13 cellular contexts compared by ENCODE assay signal in genomic region chr14:24634158-24634557, GRCh38. TPM values are rescaled to one million over a fixed set of nuclear protein-coding genes. Genes with fewer than 3 reads are reported as not detected.
DNase-seq lines count a peak whose midpoint lies in the region; ATAC-seq, FAIRE-seq and TF ChIP-seq lines count a peak whose summit lies in the region.
"Had no signal": no experiment of that assay in that cellular context is flagged by ENCODE, and none has a peak within 500 bp of the region (broad histone marks: within the 10 kb centered on the region; RNA-seq: fewer than 3 reads in every experiment).

Gene GZMB, minus strand, starts transcription at chr14:24634190. Its CDS starts 30 bp downstream, at chr14:24634160.

- POLR2A ChIA-PET in HepG2 (lab: Yijun Ruan, JAX) = no interaction called here

- H3K79me2 ChIP-seq in HepG2 (ENCODE audit: insufficient read depth, low read length) = no peaks in the 10 kb centered on the region

- CTCF ChIA-PET in HepG2 (lab: Yijun Ruan, JAX; ENCODE audit: low intra/inter-chr PET ratio, low total read pairs) = no interaction called here

- no peak for FAIRE-seq in HepG2 (lab: Jason Lieb, UNC)

- no peak for TF ChIP-seq RAD21 in HepG2 (CRISPR knock-in tag; IDR thresholded peaks at IDR 0.05)

- H3K27me3 ChIP-seq in HepG2 (ENCODE audit: control insufficient read depth in 1 of 2, insufficient read depth in 2 of 2, low read length in 2 of 2) = no peaks in the 10 kb centered on the region
- H3K27me3 ChIP-seq in tibial nerve = no peaks in the 10 kb centered on the region

- BruUV-seq in HepG2 (replicated peaks; lab: Mats Ljungman, UMichigan) = no TSS peak

- no peak for TF ChIP-seq CTCF in NB4 (IDR thresholded peaks at IDR 0.05; ENCODE audit: low read depth, low read length)
- TF ChIP-seq CTCF in HepG2 (CRISPR knock-in tag; IDR thresholded peaks at IDR 0.05) = no peak
- TF ChIP-seq CTCF in tibial nerve (IDR thresholded peaks at IDR 0.05) = no peak

- intact Hi-C loops in HepG2 (cut with micrococcal nuclease; ENCODE audit: unreplicated experiment) = loop anchor here (1.0 kb wide), 1 partner anchor 45 kb away; no protein-coding TSS in a partner anchor

- H3K4me3 ChIP-seq in NB4 (ENCODE audit: low read depth, low read length) (no peak within 1 kb of the TSS), HepG2 (replicated peaks in 1 of 3; ENCODE audit: insufficient read depth in 1 of 3, low read depth in 2 of 3, low read length in 3 of 3) (no peak within 1 kb of the TSS), tibial nerve (no peak within 1 kb of the TSS)

- in situ Hi-C loops in HepG2 (cut with HindIII; ENCODE audit: extremely low pct_ligation_motif_present, low pct_unique_long_range_greater_than_20kb) = no loop called here
- in situ Hi-C loops in G401 (cut with HindIII; ENCODE audit: low sequenced_read_pairs) = no loop called here

- H3K4me2 ChIP-seq in HepG2 (ENCODE audit: low read depth, low read length) = no peak within 1 kb of the TSS

- no peaks in the 10 kb centered on the region for H4K20me1 ChIP-seq in HepG2 (ENCODE audit: insufficient read depth, low read length)

- H3K4me1 ChIP-seq in HepG2 (ENCODE audit: insufficient read depth, low read length) (no peaks in the 10 kb centered on the region), tibial nerve (no peaks in the 10 kb centered on the region)

- no peak within 1 kb of the TSS for H2AFZ ChIP-seq in HepG2 (ENCODE audit: low read length)

- peak; percentile 48 for DNase-seq in NB4 (ENCODE audit: low read depth)
- DNase-seq in activated CD8-positive, alpha-beta memory T cell treated with anti-CD3 and anti-CD28 coated beads, Interleukin-2, amount 50 U/mL, for 24 hours (ENCODE audit: extremely low read depth) = peak; percentile 83
- DNase-seq in HepG2 (ENCODE audit: low spot score) = no peak
- peak; percentile 43 to 48 for DNase-seq in stimulated activated CD8-positive, alpha-beta memory T cell treated with anti-CD3 and anti-CD28 coated beads, Interleukin-4, amount 100 ng/mL, for 1 hour (ENCODE audit: low read depth in 2 of 2, low spot score in 1 of 2)
- no peak for DNase-seq in tibial nerve (ENCODE audit: low spot score in 2 of 2)
- no peak for DNase-seq in GM19238 (ENCODE audit: insufficient read length, low spot score)
- no peak for DNase-seq in G401 (ENCODE audit: low spot score)
- DNase-seq: Calu3, NCI-H2227 treated with DMSO at 0.1 percent for 48 hours had no signal

- TF ChIP-seq EP300 in HepG2 (IDR thresholded peaks at IDR 0.05; ENCODE audit: low read depth in 2 of 2, low read length in 2 of 2) (no peak), HepG2 (CRISPR knock-in tag; IDR thresholded peaks at IDR 0.05; ENCODE audit: borderline replicate concordance) (no peak), tibial nerve (IDR thresholded peaks at IDR 0.05) (no peak)

- no peaks in the 10 kb centered on the region for H3K9me3 ChIP-seq in HepG2 (ENCODE audit: low read length)
- H3K9me3 ChIP-seq in tibial nerve = peaks cover 0 to 4% (median 0%) of the 10 kb centered on the region in 4 donors

- H3K36me3 ChIP-seq in HepG2 (replicated peaks in 1 of 2; ENCODE audit: control insufficient read depth in 1 of 2, insufficient read depth in 2 of 2, low read length in 2 of 2) (no peaks in the 10 kb centered on the region), tibial nerve (no peaks in the 10 kb centered on the region)

- H3K9ac ChIP-seq in HepG2 (ENCODE audit: insufficient read depth, low read depth, low read length) = no peak within 1 kb of the TSS

- TF ChIP-seq POLR2A in NB4 (IDR thresholded peaks at IDR 0.05; ENCODE audit: extremely low read depth, insufficient read length) (no peak), HepG2 (IDR thresholded peaks at IDR 0.05; ENCODE audit: insufficient read depth in 1 of 2, low read depth in 2 of 2, low read length in 2 of 2) (no peak), tibial nerve (IDR thresholded peaks at IDR 0.05) (no peak)

- ATAC-seq in HepG2 (no peak), HG02884 (IDR thresholded peaks at IDR 0.05; ENCODE audit: unreplicated experiment) (no peak)
- ATAC-seq: SK-N-SH treated with all-trans-retinoic acid at 6 μM for 48 hours had no signal

- no peak within 1 kb of the TSS for H3K27ac ChIP-seq in HepG2 (ENCODE audit: extremely low read length, insufficient read depth, low read length)
- no peak within 1 kb of the TSS for H3K27ac ChIP-seq in tibial nerve

- 0% methylated on average over 2 of the region's 2 CpGs for WGBS in HepG2 (ENCODE audit: low lambda C conversion rate)
- WGBS in tibial nerve, 2 donors = 75 to 81% methylated on average over 2 of the region's 2 CpGs

TF ChIP-seq in HepG2, 621 proteins besides CTCF, POLR2A, EP300 and RAD21:
- TF ChIP-seq CREB1 (IDR thresholded peaks at IDR 0.05) = peak; percentile 83
- no peak for TF ChIP-seq CREB1 (CRISPR knock-in tag; IDR thresholded peaks at IDR 0.05)
- no peak for TF ChIP-seq MATR3 (CRISPR knock-in tag; IDR thresholded peaks at IDR 0.05)
- no peak for TF ChIP-seq SCMH1 (CRISPR knock-in tag; IDR thresholded peaks at IDR 0.05; ENCODE audit: borderline replicate concordance)
TF ChIP-seq in HepG2: peak in this region for 1.

RNA-seq across cellular contexts. Expression of gene GZMB, which starts in this region (rescaled TPM):
- not detected in 2 replicates for total RNA-seq in HepG2 (2016; rRNA removed; fragmentation: Illumina TruSeq; extraction: Trizol)
- total RNA-seq in HepG2 (2016; cell fraction: cytosol; rRNA removed; fragmentation: Illumina TruSeq; extraction: Trizol; ENCODE audit: low read depth) = not detected in 2 replicates
- not detected in 2 replicates for total RNA-seq in HepG2 (2016; cell fraction: insoluble cytoplasmic fraction; rRNA removed; fragmentation: Illumina TruSeq; extraction: Trizol)
- not detected in 2 replicates for total RNA-seq in HepG2 (2016; cell fraction: membrane; rRNA removed; fragmentation: Illumina TruSeq; extraction: Trizol)
- not detected in 2 replicates for total RNA-seq in HepG2 (2016; cell fraction: nucleus; rRNA removed; fragmentation: Illumina TruSeq; extraction: Trizol)
- polyA plus RNA-seq in HepG2 (2011; rRNA removed) = 0.10 and 0.12 TPM in 2 replicates
- 0.07 and 0.13 TPM in 2 replicates for polyA plus RNA-seq in HepG2 (2011; cell fraction: cytosol; rRNA removed)
- not detected in 2 replicates for polyA plus RNA-seq in HepG2 (2011; cell fraction: nucleus; rRNA removed)
- polyA plus RNA-seq in HepG2 (2012) = not detected in 2 replicates
- polyA plus RNA-seq in HepG2 (2016; cell fraction: cytosol; fragmentation: Illumina TruSeq; extraction: Trizol; ENCODE audit: low read depth) = not detected in 2 replicates
- not detected in 2 replicates for polyA plus RNA-seq in HepG2 (2016; cell fraction: insoluble cytoplasmic fraction; fragmentation: Illumina TruSeq; extraction: Trizol; ENCODE audit: low read depth)
- polyA plus RNA-seq in HepG2 (2016; cell fraction: membrane; fragmentation: Illumina TruSeq; extraction: Trizol; ENCODE audit: low read depth) = not detected in 2 replicates
- polyA plus RNA-seq in HepG2 (2016; cell fraction: nucleus; fragmentation: Illumina TruSeq; extraction: Trizol; ENCODE audit: insufficient read depth, low read depth) = not detected in 2 replicates
- polyA minus RNA-seq in HepG2 (2011; rRNA and poly(A)+ RNA removed; ENCODE audit: low replicate concordance) = not detected in 2 replicates
- not detected in 2 replicates for polyA minus RNA-seq in HepG2 (2011; cell fraction: cytosol; rRNA and poly(A)+ RNA removed)
- polyA minus RNA-seq in HepG2 (2011; cell fraction: nucleus; rRNA and poly(A)+ RNA removed) = not detected in 2 replicates
- total RNA-seq in tibial nerve = 1 to 10 TPM in 1 of 4 donors, not detected in 3; 4.8 TPM
- total RNA-seq in G401 (2014; rRNA removed; shearing (Covaris generic)) = not detected in 2 replicates
- total RNA-seq: Calu3, fibroblast of lung, progenitor cell of endocrine pancreas had no signal
- polyA plus RNA-seq: fibroblast of lung had no signal

Comparison
In these comparisons a context has a peak if more than half of its experiments do, and no peak if none do; other contexts are left out.
1. DNase-seq: peak in NB4 (single experiment), activated CD8-positive, alpha-beta memory T cell treated with anti-CD3 and anti-CD28 coated beads, Interleukin-2, amount 50 U/mL, for 24 hours (single experiment) and stimulated activated CD8-positive, alpha-beta memory T cell treated with anti-CD3 and anti-CD28 coated beads, Interleukin-4, amount 100 ng/mL, for 1 hour (2 of 2); none in HepG2 (single experiment), tibial nerve (0 of 2), GM19238 (single experiment) and G401 (single experiment).